Comparison of ENCODE assay signal across 1 cellular context in the genomic region with DNA sequence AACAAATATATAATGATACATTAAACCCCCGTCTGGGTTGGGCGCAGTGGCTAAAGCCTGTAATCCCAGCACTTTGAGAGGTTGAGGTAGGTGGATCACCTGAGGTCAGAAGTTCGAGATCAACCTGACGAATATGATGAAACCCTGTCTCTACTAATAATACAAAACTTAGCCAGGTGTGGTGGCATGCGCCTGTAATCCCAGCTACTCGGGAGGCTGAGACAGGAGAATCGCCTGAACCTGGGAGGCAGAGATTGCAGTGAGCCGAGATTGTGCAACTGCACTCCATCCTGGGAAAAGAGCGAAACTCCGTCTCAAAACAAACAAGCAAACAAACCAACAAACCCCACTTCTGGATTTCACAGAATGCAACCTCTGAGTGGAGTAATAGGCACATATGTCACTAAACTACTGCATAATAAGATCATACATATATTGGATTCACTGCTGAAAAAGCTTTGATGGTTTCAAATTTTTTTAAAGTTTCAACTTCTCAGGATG.
TF ChIP-seq lines count a peak whose summit lies in the region.

No MANE protein-coding gene starts in this region.

TF ChIP-seq in GM23338, 12 proteins besides CTCF, POLR2A, EP300 and RAD21 (continued from another document):
- TF ChIP-seq ZNF462 (CRISPR knock-in tag; IDR thresholded peaks at IDR 0.05) (no peak), JUNB (IDR thresholded peaks at IDR 0.05; ENCODE audit: unreplicated experiment) (no peak), NANOG (IDR thresholded peaks at IDR 0.05; ENCODE audit: borderline replicate concordance) (no peak), REST (IDR thresholded peaks at IDR 0.05; ENCODE audit: unreplicated experiment) (no peak), EZH2phosphoT487 (IDR thresholded peaks at IDR 0.05; ENCODE audit: unreplicated experiment) (no peak), STAT1 (IDR thresholded peaks at IDR 0.05; ENCODE audit: unreplicated experiment) (no peak), EZH2 (IDR thresholded peaks at IDR 0.05; ENCODE audit: low read depth, unreplicated experiment) (no peak), ZNF114 (CRISPR knock-in tag; IDR thresholded peaks at IDR 0.05) (no peak), CREB1 (CRISPR knock-in tag; IDR thresholded peaks at IDR 0.05; ENCODE audit: low read depth) (no peak)
- TF ChIP-seq, protein P1, sequence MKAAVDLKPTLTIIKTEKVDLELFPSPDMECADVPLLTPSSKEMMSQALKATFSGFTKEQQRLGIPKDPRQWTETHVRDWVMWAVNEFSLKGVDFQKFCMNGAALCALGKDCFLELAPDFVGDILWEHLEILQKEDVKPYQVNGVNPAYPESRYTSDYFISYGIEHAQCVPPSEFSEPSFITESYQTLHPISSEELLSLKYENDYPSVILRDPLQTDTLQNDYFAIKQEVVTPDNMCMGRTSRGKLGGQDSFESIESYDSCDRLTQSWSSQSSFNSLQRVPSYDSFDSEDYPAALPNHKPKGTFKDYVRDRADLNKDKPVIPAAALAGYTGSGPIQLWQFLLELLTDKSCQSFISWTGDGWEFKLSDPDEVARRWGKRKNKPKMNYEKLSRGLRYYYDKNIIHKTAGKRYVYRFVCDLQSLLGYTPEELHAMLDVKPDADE (IDR thresholded peaks at IDR 0.05), result no peak
